In the genomic region with DNA sequence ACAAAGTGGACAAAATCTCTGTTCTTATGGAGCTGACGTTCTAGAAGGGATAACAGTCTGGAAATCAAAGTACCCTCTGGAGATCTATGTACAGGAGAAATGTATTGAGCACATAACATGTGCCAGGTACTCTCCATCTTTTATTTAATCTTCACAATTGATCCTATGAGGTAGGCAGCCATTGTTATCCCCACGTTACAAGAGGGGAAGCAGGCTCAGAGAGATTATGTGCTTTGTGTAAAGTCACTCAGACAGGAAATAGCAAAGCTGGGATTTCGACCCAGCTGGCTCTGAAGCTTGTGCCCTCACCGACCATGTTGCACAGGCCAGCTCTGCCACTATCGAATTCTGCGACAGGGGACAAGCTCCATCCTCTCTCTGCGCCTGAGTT, we compare ENCODE assay signal across 35 cellular contexts. TPM values are rescaled to one million over a fixed set of nuclear protein-coding genes. Genes with fewer than 3 reads are reported as not detected.
DNase-seq lines count a peak whose midpoint lies in the region; ATAC-seq and TF ChIP-seq lines count a peak whose summit lies in the region.
"Had no signal": no experiment of that assay in that cellular context is flagged by ENCODE, and none has a peak within 500 bp of the region (broad histone marks: within the 10 kb centered on the region; RNA-seq: fewer than 3 reads in every experiment).

No MANE protein-coding gene starts in this region.

- H4K20me1 ChIP-seq in IMR-90 (ENCODE audit: insufficient read depth, low read length), result no peaks in the 10 kb centered on the region

- H3K4ac ChIP-seq in IMR-90 (ENCODE audit: low read depth, low read length) (peak overlapping the region; percentile 100), mesenchymal stem cell (ENCODE audit: low read depth in 1 of 2, low read length in 2 of 2) (no peak overlapping the region)

- H3K4me3 Mint-ChIP-seq in brain, result no peak overlapping the region
- H3K4me3 Mint-ChIP-seq: activated B cell treated with CpG ODN at 0.5 μM for 24 hours; activated CD4-positive, alpha-beta T cell treated with anti-CD3 and anti-CD28 coated beads, Interleukin-2, amount 10 ng/mL, durations not matched to agents 7 days and 5 days; activated naive CD8-positive, alpha-beta T cell; endodermal cell; immature natural killer cell; stimulated activated naive CD8-positive, alpha-beta T cell treated with anti-CD3 and anti-CD28 coated beads, Interleukin-15, Interleukin-2, amounts not matched to agents 100 ng/mL and 50 ng/mL, for 24 hours had no signal

- H3K36me3 Mint-ChIP-seq in brain, result no peaks in the 10 kb centered on the region
- H3K36me3 Mint-ChIP-seq: activated naive CD8-positive, alpha-beta T cell had no signal

- H3K27me3 ChIP-seq in IMR-90 (ENCODE audit: control insufficient read depth, insufficient read depth, low read length) (no peaks in the 10 kb centered on the region), mesenchymal stem cell (ENCODE audit: control insufficient read depth in 1 of 2, insufficient read depth in 1 of 2, low read length in 2 of 2) (no peaks in the 10 kb centered on the region), tibial artery (no peaks in the 10 kb centered on the region)
- H3K27me3 ChIP-seq: cardiac muscle cell, esophagus muscularis mucosa, right atrium auricular region, testis had no signal

- no peaks in the 10 kb centered on the region for H3K27me3 Mint-ChIP-seq in brain
- H3K27me3 Mint-ChIP-seq: activated CD4-positive, alpha-beta T cell treated with anti-CD3 and anti-CD28 coated beads, Interleukin-2, amount 10 ng/mL, durations not matched to agents 7 days and 5 days; activated naive CD8-positive, alpha-beta T cell; stimulated activated naive CD8-positive, alpha-beta T cell treated with anti-CD3 and anti-CD28 coated beads, Interleukin-15, Interleukin-2, amounts not matched to agents 100 ng/mL and 50 ng/mL, for 24 hours had no signal

- H2BK15ac ChIP-seq in IMR-90 (ENCODE audit: low read depth, low read length), result peak overlapping the region; percentile 79; the same call in 2 of the 3 replicates
- no peak overlapping the region for H2BK15ac ChIP-seq in mesenchymal stem cell (ENCODE audit: low read depth, poor library complexity, severe bottlenecking)

- H4K91ac ChIP-seq in IMR-90 (ENCODE audit: insufficient read depth, low read depth, low read length), result peak overlapping the region; percentile 100
- H4K91ac ChIP-seq in mesenchymal stem cell (ENCODE audit: low read length), result no peak overlapping the region

- no peak overlapping the region for H2BK12ac ChIP-seq in mesenchymal stem cell (ENCODE audit: low read length in 2 of 2)

- H3K36me3 ChIP-seq in IMR-90 (ENCODE audit: control insufficient read depth, insufficient read depth, low read length), result peaks cover 76% of the 10 kb centered on the region
- H3K36me3 ChIP-seq in mesenchymal stem cell (ENCODE audit: control insufficient read depth in 1 of 2, insufficient read depth in 2 of 2, low read depth in 1 of 2, low read length in 2 of 2), result peaks cover 65 to 94% of the 10 kb centered on the region in 2 experiments
- peaks cover 67 to 75% (median 70%) of the 10 kb centered on the region in 3 donors for H3K36me3 ChIP-seq in tibial artery
- H3K36me3 ChIP-seq: cardiac muscle cell had no signal

- H2AK9ac ChIP-seq in IMR-90 (replicated peaks; ENCODE audit: low read depth, low read length, poor library complexity), result peak overlapping the region; percentile 10

- H4K5ac ChIP-seq in IMR-90 (ENCODE audit: low read depth, low read length), result no peak overlapping the region; the same call in 1 of the 2 replicates

- intact Hi-C loops in IMR-90 (cut with micrococcal nuclease) (no loop called here), tibial artery (cut with DNase I; ENCODE audit: low total_unique reads) (no loop called here)

- no peak for DNase-seq in IMR-90
- DNase-seq in mesenchymal stem cell, result no peak
- no peak for DNase-seq in tibial artery
- DNase-seq in DMS114 treated with DMSO at 0.1 percent for 48 hours (lab: John Stamatoyannopoulos, UW; ENCODE audit: unreplicated experiment), result no peak
- DNase-seq: activated B cell treated with CpG ODN at 0.5 μM for 24 hours; activated CD4-positive, alpha-beta T cell treated with anti-CD3 and anti-CD28 coated beads, Interleukin-2, amount 10 ng/mL, durations not matched to agents 7 days and 5 days; anterior cingulate cortex; Caco-2; cortex of kidney; DND-41; endodermal cell; hypothalamus; immature natural killer cell; mesendoderm; NCI-H1694 treated with DMSO at 0.1 percent for 48 hours; NCI-H2171; NCI-H510A treated with DMSO at 0.1 percent for 48 hours; NK-92 treated with Interleukin-12 subunit alpha and Interleukin-12 subunit beta, amount 100 ng/mL, for 24 hours; SK-N-SH; small intestine; stimulated activated CD4-positive, alpha-beta T cell treated with anti-CD3 and anti-CD28 coated beads, Interleukin-2, amount 100 ng/mL, for 24 hours; testis had no signal

- H3K9me1 ChIP-seq in IMR-90 (ENCODE audit: insufficient read depth, low read length), result peaks cover 33% of the 10 kb centered on the region

- H2BK120ac ChIP-seq in IMR-90 (ENCODE audit: low read depth, low read length) (peak overlapping the region; percentile 99), mesenchymal stem cell (ENCODE audit: low read depth, low read length) (no peak overlapping the region)

- H3K4me1 ChIP-seq in IMR-90 (ENCODE audit: control insufficient read depth, insufficient read depth, low read length), result peaks cover 62% of the 10 kb centered on the region
- peaks cover 58% of the 10 kb centered on the region for H3K4me1 ChIP-seq in mesenchymal stem cell (ENCODE audit: control insufficient read depth, insufficient read depth, low read depth, low read length)
- H3K4me1 ChIP-seq in tibial artery, result peaks cover 0 to 99% (median 95%) of the 10 kb centered on the region in 4 donors

- H3K18ac ChIP-seq in IMR-90 (ENCODE audit: low read depth, low read length), result no peak overlapping the region
- peak overlapping the region in 1 of 2 experiments; percentile 46 for H3K18ac ChIP-seq in mesenchymal stem cell (ENCODE audit: low read depth in 1 of 2, low read length in 2 of 2)

- in situ Hi-C loops in IMR-90 (cut with MboI; ENCODE audit: low sequenced_read_pairs), result no loop called here

- H3K4me3 ChIP-seq in IMR-90 (ENCODE audit: insufficient read depth, low read depth, low read length) (no peak overlapping the region), mesenchymal stem cell (ENCODE audit: insufficient read depth in 1 of 2, low read depth in 1 of 2, low read length in 2 of 2) (no peak overlapping the region), tibial artery (no peak overlapping the region)
- H3K4me3 ChIP-seq: cardiac muscle cell, esophagus muscularis mucosa, right atrium auricular region, testis had no signal

- H3K27ac Mint-ChIP-seq in brain, result peak overlapping the region in 3 of 5 experiments; percentile 19 to 98 (median 63)
- H3K27ac Mint-ChIP-seq: activated B cell treated with CpG ODN at 0.5 μM for 24 hours; activated CD4-positive, alpha-beta T cell treated with anti-CD3 and anti-CD28 coated beads, Interleukin-2, amount 10 ng/mL, durations not matched to agents 7 days and 5 days; activated naive CD8-positive, alpha-beta T cell; endodermal cell; immature natural killer cell; stimulated activated naive CD8-positive, alpha-beta T cell treated with anti-CD3 and anti-CD28 coated beads, Interleukin-15, Interleukin-2, amounts not matched to agents 100 ng/mL and 50 ng/mL, for 24 hours had no signal

- 0 out of 2 replicates have a peak overlapping the region, but pooled peaks have one; percentile 10 for H3K56ac ChIP-seq in IMR-90 (ENCODE audit: extremely low read depth, insufficient read depth, low read length)

- H4K8ac ChIP-seq in IMR-90 (ENCODE audit: low read depth in 2 of 2, low read length in 2 of 2) (peak overlapping the region; percentile 25 to 79; a peak in 2 of 4 replicates), mesenchymal stem cell (ENCODE audit: low read length) (no peak overlapping the region)

- H2BK5ac ChIP-seq in IMR-90 (ENCODE audit: low read depth, low read length, poor library complexity, severe bottlenecking) (peak overlapping the region; percentile 98), mesenchymal stem cell (ENCODE audit: low read depth, low read length, poor library complexity, severe bottlenecking) (no peak overlapping the region)

- TF ChIP-seq POLR2A in IMR-90 (IDR thresholded peaks at IDR 0.05; ENCODE audit: low read depth, low read length), result no peak

- H3K23ac ChIP-seq in IMR-90 (ENCODE audit: low read depth, low read length) (peak overlapping the region; percentile 74), mesenchymal stem cell (ENCODE audit: low read length in 2 of 2) (no peak overlapping the region)

- dilution Hi-C loops in IMR-90 (cut with HindIII; ENCODE audit: low sequenced_read_pairs, unreplicated experiment), result no loop called here

- H2AK5ac ChIP-seq in IMR-90 (ENCODE audit: low read depth, low read length), result peak overlapping the region; percentile 100
- no peak overlapping the region for H2AK5ac ChIP-seq in mesenchymal stem cell (ENCODE audit: low read length, severe bottlenecking)

- peak overlapping the region; percentile 54 for H2BK20ac ChIP-seq in IMR-90 (ENCODE audit: low read depth, low read length)

- H3K79me1 ChIP-seq in IMR-90 (ENCODE audit: low read depth in 1 of 2, low read length in 2 of 2) (peaks cover 41 to 92% of the 10 kb centered on the region in 2 experiments), mesenchymal stem cell (replicated peaks; ENCODE audit: low read length, poor library complexity, severe bottlenecking) (peaks cover 21% of the 10 kb centered on the region)

- CTCF ChIA-PET in IMR-90 (lab: Yijun Ruan, JAX), result no interaction called here

- H2AFZ ChIP-seq in IMR-90 (replicated peaks; ENCODE audit: low read length, poor library complexity) (no peak overlapping the region), mesenchymal stem cell (ENCODE audit: low read depth, low read length) (no peak overlapping the region)

- no peak for TF ChIP-seq RAD21 in IMR-90 (IDR thresholded peaks at IDR 0.05; ENCODE audit: low read length)

- peak overlapping the region; percentile 48; the same call in 1 of the 2 replicates for H3K14ac ChIP-seq in IMR-90 (replicated peaks; ENCODE audit: low read depth, low read length)
- no peak overlapping the region for H3K14ac ChIP-seq in mesenchymal stem cell (ENCODE audit: low read length in 2 of 2)

- H3K27ac ChIP-seq in IMR-90 (ENCODE audit: insufficient read depth, low read length), result peak overlapping the region; percentile 98; the same call in 1 of the 2 replicates
- no peak overlapping the region for H3K27ac ChIP-seq in mesenchymal stem cell (ENCODE audit: low read length, poor library complexity, severe bottlenecking)
- peak overlapping the region; percentile 89 to 98 for H3K27ac ChIP-seq in tibial artery
- H3K27ac ChIP-seq: C4-2B, cardiac muscle cell had no signal

- H3K4me1 Mint-ChIP-seq in brain, result peaks cover 66% of the 10 kb centered on the region
- H3K4me1 Mint-ChIP-seq: activated B cell treated with CpG ODN at 0.5 μM for 24 hours; activated CD4-positive, alpha-beta T cell treated with anti-CD3 and anti-CD28 coated beads, Interleukin-2, amount 10 ng/mL, durations not matched to agents 7 days and 5 days had no signal

- no CpG with 5 or more reads among the region's 7 CpGs for WGBS in IMR-90 (ENCODE audit: extremely low coverage in 2 of 2, insufficient read length in 1 of 2), 2 experiments
- WGBS in mesenchymal stem cell, result 86% methylated on average over 7 of the region's 7 CpGs

- BruUV-seq in IMR-90 (replicated peaks; lab: Mats Ljungman, UMichigan), result no TSS peak

- no peaks in the 10 kb centered on the region for H3K9me3 Mint-ChIP-seq in brain
- H3K9me3 Mint-ChIP-seq: activated B cell treated with CpG ODN at 0.5 μM for 24 hours; activated CD4-positive, alpha-beta T cell treated with anti-CD3 and anti-CD28 coated beads, Interleukin-2, amount 10 ng/mL, durations not matched to agents 7 days and 5 days; endodermal cell; immature natural killer cell; stimulated activated naive CD8-positive, alpha-beta T cell treated with anti-CD3 and anti-CD28 coated beads, Interleukin-15, Interleukin-2, amounts not matched to agents 100 ng/mL and 50 ng/mL, for 24 hours had no signal

- H3K9ac ChIP-seq in IMR-90 (ENCODE audit: low read depth, low read length), result peak overlapping the region; percentile 11; the same call in 1 of the 2 replicates
- peak overlapping the region; percentile 60 for H3K9ac ChIP-seq in mesenchymal stem cell (ENCODE audit: low read length)
- H3K9ac ChIP-seq: SK-N-SH had no signal

- POLR2A ChIA-PET in IMR-90 (lab: Charles Lee; ENCODE audit: unreplicated experiment), result interaction anchor here (0.6 kb wide), 2 partner anchors 69 to 95 kb away, joined by 3 read pairs; no protein-coding TSS in a partner anchor

- ATAC-seq in IMR-90 (ENCODE audit: low read depth) (no peak), GM18519 (IDR thresholded peaks at IDR 0.05; ENCODE audit: low FRiP score, unreplicated experiment) (no peak), GM18861 (IDR thresholded peaks at IDR 0.05; ENCODE audit: unreplicated experiment) (no peak)

- H3K9me3 ChIP-seq in IMR-90 (ENCODE audit: control insufficient read depth, insufficient read depth, low read length), result no peaks in the 10 kb centered on the region
- no peaks in the 10 kb centered on the region for H3K9me3 ChIP-seq in mesenchymal stem cell (ENCODE audit: control insufficient read depth, low read length)
- H3K9me3 ChIP-seq in tibial artery, result no peaks in the 10 kb centered on the region
- H3K9me3 ChIP-seq: Caco-2, esophagus muscularis mucosa, right atrium auricular region, SK-N-SH, testis had no signal

- H3K4me2 ChIP-seq in IMR-90 (ENCODE audit: low read depth, low read length) (no peak overlapping the region), mesenchymal stem cell (ENCODE audit: low read length, poor library complexity, severe bottlenecking) (no peak overlapping the region)
- H3K4me2 ChIP-seq: SK-N-SH had no signal

- TF ChIP-seq CTCF in IMR-90 (conservative IDR thresholded peaks at IDR 0.05; ENCODE audit: low read depth, low read length) (no peak), brain (conservative IDR thresholded peaks at IDR 0.05) (no peak), tibial artery (IDR thresholded peaks at IDR 0.05) (no peak)

RNA-seq across cellular contexts. Expression of gene PDGFRB, which starts 21.5 kb away (rescaled TPM):
- total RNA-seq in IMR-90 (2012; rRNA removed), result 81.9 and 108 TPM in 2 replicates
- polyA plus RNA-seq in IMR-90 (2012; rRNA removed), result 122 and 124 TPM in 2 replicates
- 69.9 and 116 TPM in 2 replicates for polyA plus RNA-seq in IMR-90 (2012; cell fraction: cytosol; rRNA removed)
- polyA plus RNA-seq in IMR-90 (2012; cell fraction: nucleus; rRNA removed; ENCODE audit: low replicate concordance), result 238 and 330 TPM in 2 replicates
- polyA plus RNA-seq in brain (ENCODE audit: insufficient read depth, low read depth, low replicate concordance), result 32.0 TPM
- polyA plus RNA-seq in mesenchymal stem cell (2013, experiment 1 of 2), result 203 TPM
- polyA plus RNA-seq in mesenchymal stem cell (2013, experiment 2 of 2), result 211 TPM

RNA-seq across cellular contexts. Expression of gene CDX1, which starts 32.4 kb away (rescaled TPM):
- total RNA-seq in IMR-90 (2012; rRNA removed), result 0.18 TPM in 1 of 2 replicates, not detected in the other
- 0.22 and 0.24 TPM in 2 replicates for polyA plus RNA-seq in IMR-90 (2012; rRNA removed)
- 0.22 and 0.56 TPM in 2 replicates for polyA plus RNA-seq in IMR-90 (2012; cell fraction: cytosol; rRNA removed)
- polyA plus RNA-seq in IMR-90 (2012; cell fraction: nucleus; rRNA removed; ENCODE audit: low replicate concordance), result 0.28 and 0.41 TPM in 2 replicates
- not detected for polyA plus RNA-seq in brain (ENCODE audit: insufficient read depth, low read depth, low replicate concordance)
- polyA plus RNA-seq in mesenchymal stem cell (2013, experiment 1 of 2), result 0.08 TPM
- polyA plus RNA-seq in mesenchymal stem cell (2013, experiment 2 of 2), result 0.03 TPM
- total RNA-seq: activated B cell treated with CpG ODN at 0.5 μM for 24 hours; activated CD4-positive, alpha-beta T cell treated with anti-CD3 and anti-CD28 coated beads, Interleukin-2, amount 10 ng/mL, durations not matched to agents 7 days and 5 days; activated CD8-positive, alpha-beta memory T cell treated with anti-CD3 and anti-CD28 coated beads for 36 hours; cardiac muscle cell; endodermal cell; H4; right atrium auricular region; T-helper 1 cell treated with Interleukin-12 subunit alpha and Interleukin-12 subunit beta and Interleukin-4 antibody, amounts not matched to agents 30 ng/mL and 1 ng/mL, for 36 hours had no signal
- polyA plus RNA-seq: immature natural killer cell had no signal

RNA-seq across cellular contexts. Expression of gene CSF1R, which starts 47.8 kb away (rescaled TPM):
- under 0.01 and 0.36 TPM in 2 replicates for total RNA-seq in IMR-90 (2012; rRNA removed)
- polyA plus RNA-seq in IMR-90 (2012; rRNA removed) (0.07 and 0.14 TPM in 2 replicates), brain (ENCODE audit: insufficient read depth, low read depth, low replicate concordance) (13.2 TPM)
- 0.03 and 0.08 TPM in 2 replicates for polyA plus RNA-seq in IMR-90 (2012; cell fraction: cytosol; rRNA removed)
- polyA plus RNA-seq in IMR-90 (2012; cell fraction: nucleus; rRNA removed; ENCODE audit: low replicate concordance), result 0.33 and 0.72 TPM in 2 replicates
- polyA plus RNA-seq in mesenchymal stem cell (2013, experiment 1 of 2), result 0.06 TPM
- polyA plus RNA-seq in mesenchymal stem cell (2013, experiment 2 of 2), result 0.12 TPM
- total RNA-seq: activated CD8-positive, alpha-beta memory T cell treated with anti-CD3 and anti-CD28 coated beads for 36 hours; cardiac muscle cell; endodermal cell; HT-29 had no signal

RNA-seq across cellular contexts. Expression of gene SLC6A7, which starts 55.7 kb away (rescaled TPM):
- under 0.01 TPM in 1 of 2 replicates, not detected in the other for total RNA-seq in IMR-90 (2012; rRNA removed)
- polyA plus RNA-seq in IMR-90 (2012; rRNA removed) (not detected in 2 replicates), brain (ENCODE audit: insufficient read depth, low read depth, low replicate concordance) (4.1 TPM)
- 0.01 TPM in 1 of 2 replicates, not detected in the other for polyA plus RNA-seq in IMR-90 (2012; cell fraction: cytosol; rRNA removed)
- polyA plus RNA-seq in IMR-90 (2012; cell fraction: nucleus; rRNA removed; ENCODE audit: low replicate concordance), result 0.08 and 0.16 TPM in 2 replicates
- polyA plus RNA-seq in mesenchymal stem cell (2013, experiment 1 of 2), result not detected
- not detected for polyA plus RNA-seq in mesenchymal stem cell (2013, experiment 2 of 2)
- total RNA-seq: activated B cell treated with CpG ODN at 0.5 μM for 24 hours; activated CD4-positive, alpha-beta T cell treated with anti-CD3 and anti-CD28 coated beads, Interleukin-2, amount 10 ng/mL, durations not matched to agents 7 days and 5 days; activated CD8-positive, alpha-beta memory T cell treated with anti-CD3 and anti-CD28 coated beads for 36 hours; Caco-2; cardiac muscle cell; endodermal cell; esophagus muscularis mucosa; H4; right atrium auricular region; T-helper 1 cell treated with Interleukin-12 subunit alpha and Interleukin-12 subunit beta and Interleukin-4 antibody, amounts not matched to agents 30 ng/mL and 1 ng/mL, for 36 hours had no signal
- polyA plus RNA-seq: cardiac muscle cell, immature natural killer cell, SK-N-SH had no signal
